ENCODE assay signal across 1 cellular context in the genomic region with DNA sequence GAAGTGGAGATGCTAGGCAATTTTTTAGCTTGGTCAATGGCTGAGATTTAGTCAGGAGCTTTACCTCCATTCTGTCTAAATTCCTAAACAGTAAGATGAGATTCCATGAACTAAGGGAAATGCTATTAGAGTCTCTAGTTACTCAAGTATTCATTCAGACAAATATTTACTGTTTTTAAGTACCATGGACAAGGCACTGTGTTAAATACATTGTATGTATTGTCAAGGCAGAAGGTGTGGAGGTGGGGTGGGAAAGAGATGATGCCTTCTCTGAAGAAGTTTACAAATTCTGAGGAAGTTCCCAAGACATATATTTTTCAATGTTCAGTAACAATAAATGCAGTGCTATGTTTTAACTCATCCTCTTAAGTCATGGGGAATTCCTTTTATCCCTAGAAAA.
TF ChIP-seq lines count a peak whose summit lies in the region.

No MANE protein-coding gene starts in this region.

TF ChIP-seq in HEK293, 187 proteins besides CTCF, POLR2A, EP300 and RAD21 (continued from another document):
- TF ChIP-seq, protein P1, sequence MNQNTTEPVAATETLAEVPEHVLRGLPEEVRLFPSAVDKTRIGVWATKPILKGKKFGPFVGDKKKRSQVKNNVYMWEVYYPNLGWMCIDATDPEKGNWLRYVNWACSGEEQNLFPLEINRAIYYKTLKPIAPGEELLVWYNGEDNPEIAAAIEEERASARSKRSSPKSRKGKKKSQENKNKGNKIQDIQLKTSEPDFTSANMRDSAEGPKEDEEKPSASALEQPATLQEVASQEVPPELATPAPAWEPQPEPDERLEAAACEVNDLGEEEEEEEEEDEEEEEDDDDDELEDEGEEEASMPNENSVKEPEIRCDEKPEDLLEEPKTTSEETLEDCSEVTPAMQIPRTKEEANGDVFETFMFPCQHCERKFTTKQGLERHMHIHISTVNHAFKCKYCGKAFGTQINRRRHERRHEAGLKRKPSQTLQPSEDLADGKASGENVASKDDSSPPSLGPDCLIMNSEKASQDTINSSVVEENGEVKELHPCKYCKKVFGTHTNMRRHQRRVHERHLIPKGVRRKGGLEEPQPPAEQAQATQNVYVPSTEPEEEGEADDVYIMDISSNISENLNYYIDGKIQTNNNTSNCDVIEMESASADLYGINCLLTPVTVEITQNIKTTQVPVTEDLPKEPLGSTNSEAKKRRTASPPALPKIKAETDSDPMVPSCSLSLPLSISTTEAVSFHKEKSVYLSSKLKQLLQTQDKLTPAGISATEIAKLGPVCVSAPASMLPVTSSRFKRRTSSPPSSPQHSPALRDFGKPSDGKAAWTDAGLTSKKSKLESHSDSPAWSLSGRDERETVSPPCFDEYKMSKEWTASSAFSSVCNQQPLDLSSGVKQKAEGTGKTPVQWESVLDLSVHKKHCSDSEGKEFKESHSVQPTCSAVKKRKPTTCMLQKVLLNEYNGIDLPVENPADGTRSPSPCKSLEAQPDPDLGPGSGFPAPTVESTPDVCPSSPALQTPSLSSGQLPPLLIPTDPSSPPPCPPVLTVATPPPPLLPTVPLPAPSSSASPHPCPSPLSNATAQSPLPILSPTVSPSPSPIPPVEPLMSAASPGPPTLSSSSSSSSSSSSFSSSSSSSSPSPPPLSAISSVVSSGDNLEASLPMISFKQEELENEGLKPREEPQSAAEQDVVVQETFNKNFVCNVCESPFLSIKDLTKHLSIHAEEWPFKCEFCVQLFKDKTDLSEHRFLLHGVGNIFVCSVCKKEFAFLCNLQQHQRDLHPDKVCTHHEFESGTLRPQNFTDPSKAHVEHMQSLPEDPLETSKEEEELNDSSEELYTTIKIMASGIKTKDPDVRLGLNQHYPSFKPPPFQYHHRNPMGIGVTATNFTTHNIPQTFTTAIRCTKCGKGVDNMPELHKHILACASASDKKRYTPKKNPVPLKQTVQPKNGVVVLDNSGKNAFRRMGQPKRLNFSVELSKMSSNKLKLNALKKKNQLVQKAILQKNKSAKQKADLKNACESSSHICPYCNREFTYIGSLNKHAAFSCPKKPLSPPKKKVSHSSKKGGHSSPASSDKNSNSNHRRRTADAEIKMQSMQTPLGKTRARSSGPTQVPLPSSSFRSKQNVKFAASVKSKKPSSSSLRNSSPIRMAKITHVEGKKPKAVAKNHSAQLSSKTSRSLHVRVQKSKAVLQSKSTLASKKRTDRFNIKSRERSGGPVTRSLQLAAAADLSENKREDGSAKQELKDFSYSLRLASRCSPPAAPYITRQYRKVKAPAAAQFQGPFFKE (tag by site-specific recombination; IDR thresholded peaks at IDR 0.05; ENCODE audit: borderline replicate concordance) = no peak
- TF ChIP-seq YY2 (tag by site-specific recombination; IDR thresholded peaks at IDR 0.05) (no peak), SCRT2 (tag by site-specific recombination; IDR thresholded peaks at IDR 0.05) (no peak), ZNF830 (tag by site-specific recombination; IDR thresholded peaks at IDR 0.05; ENCODE audit: low read depth) (no peak), SCRT1 (tag by site-specific recombination; IDR thresholded peaks at IDR 0.05; ENCODE audit: borderline replicate concordance) (no peak)
